ENCODE assay signal across 16 cellular contexts in genomic region chr21:35015435-35016024, GRCh38. TPM values are rescaled to one million over a fixed set of nuclear protein-coding genes. Genes with fewer than 3 reads are reported as not detected.
DNase-seq lines count a peak whose midpoint lies in the region; ATAC-seq and TF ChIP-seq lines count a peak whose summit lies in the region.
"Had no signal": no experiment of that assay in that cellular context is flagged by ENCODE, and none has a peak within 500 bp of the region (broad histone marks: within the 10 kb centered on the region; RNA-seq: fewer than 3 reads in every experiment).

No MANE protein-coding gene starts in this region.

- H3K27ac Mint-ChIP-seq in activated CD4-positive, alpha-beta T cell treated with anti-CD3 and anti-CD28 coated beads for 36 hours = peak overlapping the region; percentile 87
- H3K27ac Mint-ChIP-seq in CD4-positive, alpha-beta memory T cell = peak overlapping the region; percentile 2 to 92 (median 75)
- peak overlapping the region; percentile 77 for H3K27ac Mint-ChIP-seq in activated T-helper 17 cell treated with anti-CD3 and anti-CD28 coated beads, Interleukin-2, amount 50 U/mL, for 72 hours
- peak overlapping the region; percentile 65 to 78 for H3K27ac Mint-ChIP-seq in natural killer cell treated with Interleukin-12 subunit alpha and Interleukin-12 subunit beta and Interleukin-15 and Interleukin-18, amount 100 ng/mL, for 72 hours
- H3K27ac Mint-ChIP-seq: WTC11 had no signal

- DNase-seq in activated CD4-positive, alpha-beta T cell treated with anti-CD3 and anti-CD28 coated beads for 36 hours = peak; percentile 78
- no peak for DNase-seq in activated CD4-positive, alpha-beta T cell treated with anti-CD3 and anti-CD28 coated beads, Interleukin-2, amount 50 U/mL, for 1 hour
- peak in 1 of 5 donors; percentile 65 for DNase-seq in CD4-positive, alpha-beta memory T cell
- no peak for DNase-seq in natural killer cell treated with Interleukin-12 subunit alpha and Interleukin-12 subunit beta and Interleukin-15 and Interleukin-18, amount 100 ng/mL, for 72 hours (ENCODE audit: low spot score)
- DNase-seq in SW 1271 (lab: John Stamatoyannopoulos, UW) (no peak), upper lobe of left lung (no peak)
- DNase-seq: body of pancreas, NCI-H82 had no signal

- no peak overlapping the region for H3K4me3 Mint-ChIP-seq in activated CD4-positive, alpha-beta T cell treated with anti-CD3 and anti-CD28 coated beads for 36 hours
- H3K4me3 Mint-ChIP-seq in CD4-positive, alpha-beta memory T cell = peak overlapping the region in 3 of 8 donors; percentile 19 to 69 (median 21)
- H3K4me3 Mint-ChIP-seq in activated T-helper 17 cell treated with anti-CD3 and anti-CD28 coated beads, Interleukin-2, amount 50 U/mL, for 72 hours = peak overlapping the region; percentile 69
- peak overlapping the region; percentile 72 for H3K4me3 Mint-ChIP-seq in natural killer cell treated with Interleukin-12 subunit alpha and Interleukin-12 subunit beta and Interleukin-15 and Interleukin-18, amount 100 ng/mL, for 72 hours
- H3K4me3 Mint-ChIP-seq: WTC11 had no signal

- no peaks in the 10 kb centered on the region for H3K9me3 ChIP-seq in CD4-positive, alpha-beta memory T cell (ENCODE audit: control insufficient read depth in 1 of 2, low read length in 2 of 2)
- H3K9me3 ChIP-seq in upper lobe of left lung = no peaks in the 10 kb centered on the region
- H3K9me3 ChIP-seq: body of pancreas, mucosa of descending colon had no signal

- H3K36me3 ChIP-seq in CD4-positive, alpha-beta memory T cell (ENCODE audit: insufficient read depth, low read length) = peaks cover 11% of the 10 kb centered on the region
- no peaks in the 10 kb centered on the region for H3K36me3 ChIP-seq in upper lobe of left lung

- H3K4me1 Mint-ChIP-seq in activated CD4-positive, alpha-beta T cell treated with anti-CD3 and anti-CD28 coated beads for 36 hours = peaks cover 89% of the 10 kb centered on the region
- H3K4me1 Mint-ChIP-seq in CD4-positive, alpha-beta memory T cell = peaks cover 76 to 94% (median 82%) of the 10 kb centered on the region in 4 donors
- H3K4me1 Mint-ChIP-seq in activated T-helper 17 cell treated with anti-CD3 and anti-CD28 coated beads, Interleukin-2, amount 50 U/mL, for 72 hours = peaks cover 76% of the 10 kb centered on the region
- H3K4me1 Mint-ChIP-seq in natural killer cell treated with Interleukin-12 subunit alpha and Interleukin-12 subunit beta and Interleukin-15 and Interleukin-18, amount 100 ng/mL, for 72 hours (ENCODE audit: low read depth in 2 of 2) = peaks cover 54 to 57% of the 10 kb centered on the region in 2 donors
- H3K4me1 Mint-ChIP-seq: WTC11 had no signal

- POLR2A ChIA-PET in activated CD4-positive, alpha-beta T cell treated with anti-CD3 and anti-CD28 coated beads for 36 hours (lab: Charles Lee) = interaction anchor here (0.6 to 1.0 kb wide), 4 partner anchors 15 to 189 kb away, joined by 3 to 6 read pairs (median 3); no protein-coding TSS in a partner anchor
- POLR2A ChIA-PET in CD4-positive, alpha-beta memory T cell (lab: Charles Lee; ENCODE audit: partially characterized antibody) = interaction anchor here (0.8 to 26.1 kb wide), 8 partner anchors 10 to 126 kb away, joined by 3 to 729 read pairs (median 6); partner anchors contain the start of gene RUNX1

- CTCF ChIA-PET in activated CD4-positive, alpha-beta T cell treated with anti-CD3 and anti-CD28 coated beads for 36 hours (lab: Charles Lee) = interaction anchor here (0.7 to 1.7 kb wide), 8 partner anchors 10 to 1253 kb away, joined by 3 to 6 read pairs (median 4); no protein-coding TSS in a partner anchor
- CTCF ChIA-PET in CD4-positive, alpha-beta memory T cell (lab: Charles Lee; ENCODE audit: partially characterized antibody) = interaction anchor here (1.0 to 1.5 kb wide), 5 partner anchors 10 to 384 kb away, joined by 3 to 5 read pairs (median 3); no protein-coding TSS in a partner anchor

- no peaks in the 10 kb centered on the region for H3K27me3 ChIP-seq in CD4-positive, alpha-beta memory T cell (ENCODE audit: insufficient read depth, low read length)
- no peaks in the 10 kb centered on the region for H3K27me3 ChIP-seq in upper lobe of left lung
- H3K27me3 ChIP-seq: body of pancreas had no signal

- H3K27me3 Mint-ChIP-seq in activated CD4-positive, alpha-beta T cell treated with anti-CD3 and anti-CD28 coated beads for 36 hours = no peaks in the 10 kb centered on the region
- H3K27me3 Mint-ChIP-seq in CD4-positive, alpha-beta memory T cell = no peaks in the 10 kb centered on the region
- no peaks in the 10 kb centered on the region for H3K27me3 Mint-ChIP-seq in activated T-helper 17 cell treated with anti-CD3 and anti-CD28 coated beads, Interleukin-2, amount 50 U/mL, for 72 hours
- no peaks in the 10 kb centered on the region for H3K27me3 Mint-ChIP-seq in natural killer cell treated with Interleukin-12 subunit alpha and Interleukin-12 subunit beta and Interleukin-15 and Interleukin-18, amount 100 ng/mL, for 72 hours

- intact Hi-C loops in activated CD4-positive, alpha-beta T cell treated with anti-CD3 and anti-CD28 coated beads for 36 hours (cut with DNase I, micrococcal nuclease) = loop anchor here in 1 of 2 experiments (2.0 kb wide), 1 partner anchor 29 kb away; no protein-coding TSS in a partner anchor
- intact Hi-C loops in CD4-positive, alpha-beta memory T cell (cut with micrococcal nuclease) = no loop called here

- no peaks in the 10 kb centered on the region for H3K9me3 Mint-ChIP-seq in activated CD4-positive, alpha-beta T cell treated with anti-CD3 and anti-CD28 coated beads for 36 hours (ENCODE audit: low read depth)
- no peaks in the 10 kb centered on the region for H3K9me3 Mint-ChIP-seq in CD4-positive, alpha-beta memory T cell
- H3K9me3 Mint-ChIP-seq in activated T-helper 17 cell treated with anti-CD3 and anti-CD28 coated beads, Interleukin-2, amount 50 U/mL, for 72 hours = no peaks in the 10 kb centered on the region
- H3K9me3 Mint-ChIP-seq in natural killer cell treated with Interleukin-12 subunit alpha and Interleukin-12 subunit beta and Interleukin-15 and Interleukin-18, amount 100 ng/mL, for 72 hours = no peaks in the 10 kb centered on the region
- H3K9me3 Mint-ChIP-seq: WTC11 had no signal

- TF ChIP-seq EP300 in upper lobe of left lung (IDR thresholded peaks at IDR 0.05) = no peak

- peak; percentile 89 for ATAC-seq in activated CD4-positive, alpha-beta T cell treated with anti-CD3 and anti-CD28 coated beads for 36 hours
- peak; percentile 92 for ATAC-seq in activated T-helper 17 cell treated with anti-CD3 and anti-CD28 coated beads, Interleukin-2, amount 50 U/mL, for 72 hours (replicated peaks)
- ATAC-seq in natural killer cell treated with Interleukin-12 subunit alpha and Interleukin-12 subunit beta and Interleukin-15 and Interleukin-18, amount 100 ng/mL, for 72 hours = peak; percentile 89 to 97
- no peak for ATAC-seq in HG03565 (IDR thresholded peaks at IDR 0.05; ENCODE audit: unreplicated experiment)
- no peak for ATAC-seq in upper lobe of left lung (ENCODE audit: low FRiP score in 2 of 2)
- ATAC-seq: body of pancreas, HepG2, left lobe of liver, Panc1, WTC11 had no signal

- TF ChIP-seq POLR2A in upper lobe of left lung (IDR thresholded peaks at IDR 0.05) = no peak

- no peak overlapping the region for H3K27ac ChIP-seq in CD4-positive, alpha-beta memory T cell (ENCODE audit: low read depth, low read length)
- no peak overlapping the region for H3K27ac ChIP-seq in upper lobe of left lung
- H3K27ac ChIP-seq: body of pancreas, coronary artery had no signal

- 88 to 93% methylated on average over 5 of the region's 5 CpGs for whole genome bisulfite sequencing in upper lobe of left lung, 2 donors

- H3K4me3 ChIP-seq in CD4-positive, alpha-beta memory T cell (ENCODE audit: low read length in 2 of 2) = no peak overlapping the region
- no peak overlapping the region for H3K4me3 ChIP-seq in upper lobe of left lung
- H3K4me3 ChIP-seq: body of pancreas, coronary artery, mucosa of descending colon had no signal

- peaks cover 6% of the 10 kb centered on the region for H3K36me3 Mint-ChIP-seq in activated CD4-positive, alpha-beta T cell treated with anti-CD3 and anti-CD28 coated beads for 36 hours (ENCODE audit: low read depth)
- H3K36me3 Mint-ChIP-seq in CD4-positive, alpha-beta memory T cell = peaks cover 19 to 46% of the 10 kb centered on the region in 2 donors
- peaks cover 8% of the 10 kb centered on the region for H3K36me3 Mint-ChIP-seq in activated T-helper 17 cell treated with anti-CD3 and anti-CD28 coated beads, Interleukin-2, amount 50 U/mL, for 72 hours (ENCODE audit: low read depth)
- no peaks in the 10 kb centered on the region for H3K36me3 Mint-ChIP-seq in natural killer cell treated with Interleukin-12 subunit alpha and Interleukin-12 subunit beta and Interleukin-15 and Interleukin-18, amount 100 ng/mL, for 72 hours
- H3K36me3 Mint-ChIP-seq: WTC11 had no signal

- TF ChIP-seq CTCF in upper lobe of left lung (IDR thresholded peaks at IDR 0.05) = no peak

- H3K4me1 ChIP-seq in CD4-positive, alpha-beta memory T cell (ENCODE audit: insufficient read depth, low read length) = peaks cover 98% of the 10 kb centered on the region
- peaks cover 0 to 5% (median 2%) of the 10 kb centered on the region in 4 donors for H3K4me1 ChIP-seq in upper lobe of left lung

RNA-seq across cellular contexts. Expression of gene RUNX1, which starts 33.6 kb away (rescaled TPM):
- total RNA-seq in activated CD4-positive, alpha-beta T cell treated with anti-CD3 and anti-CD28 coated beads for 36 hours = 10 to 100 TPM; 49.5 to 58.8 TPM
- total RNA-seq in CD4-positive, alpha-beta memory T cell = 10 to 100 TPM; 86.1 to 96.3 TPM
- polyA plus RNA-seq in CD4-positive, alpha-beta memory T cell = 10 to 100 TPM in 1 of 2 donors, 1 to 10 TPM in 1; 6.0 to 26.7 TPM
- 100 to 1,000 TPM; 112 to 136 TPM for total RNA-seq in activated T-helper 17 cell treated with anti-CD3 and anti-CD28 coated beads, Interleukin-2, amount 50 U/mL, for 72 hours
- 100 to 1,000 TPM in 1 of 2 donors, 10 to 100 TPM in 1; 67.8 to 121 TPM for total RNA-seq in natural killer cell treated with Interleukin-12 subunit alpha and Interleukin-12 subunit beta and Interleukin-15 and Interleukin-18, amount 100 ng/mL, for 72 hours
- 100 to 1,000 TPM in 3 of 6 donors, 10 to 100 TPM in 3; 62.2 to 252 (median 98.2) TPM for total RNA-seq in upper lobe of left lung

Comparison
In these comparisons a context has a peak if more than half of its experiments do, and no peak if none do; other contexts are left out.
1. ATAC-seq: peak in activated CD4-positive, alpha-beta T cell treated with anti-CD3 and anti-CD28 coated beads for 36 hours (single experiment), activated T-helper 17 cell treated with anti-CD3 and anti-CD28 coated beads, Interleukin-2, amount 50 U/mL, for 72 hours (single experiment) and natural killer cell treated with Interleukin-12 subunit alpha and Interleukin-12 subunit beta and Interleukin-15 and Interleukin-18, amount 100 ng/mL, for 72 hours (2 of 2); none in HG03565 (single experiment) and upper lobe of left lung (0 of 2).
2. Peak in every context shown above with its lines, with median percentiles within 50 percentile points of each other: H3K27ac Mint-ChIP-seq.